ENCODE assay signal across 1 cellular context in the genomic region with DNA sequence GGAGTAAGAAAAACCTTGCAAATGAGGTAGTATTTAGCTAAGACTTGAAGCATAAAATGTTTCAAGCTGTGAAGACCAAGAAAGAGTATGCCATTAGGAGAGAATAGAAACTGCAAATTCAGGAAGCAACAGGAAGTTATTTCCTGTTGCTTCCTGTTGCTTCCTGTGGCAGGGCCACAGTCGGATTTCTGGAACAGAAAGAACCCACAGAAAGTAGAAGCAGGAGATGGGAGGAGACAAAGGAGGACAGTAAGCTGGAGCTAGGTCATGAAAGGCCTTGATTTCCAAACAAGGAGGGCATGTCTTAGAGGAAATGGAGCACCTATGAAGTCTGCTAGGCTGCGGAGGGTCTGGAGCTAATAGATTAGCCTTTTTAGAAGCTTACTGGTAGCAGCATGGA.
TF ChIP-seq lines count a peak whose summit lies in the region.

No MANE protein-coding gene starts in this region.

TF ChIP-seq in liver, 16 proteins besides CTCF, POLR2A, EP300 and RAD21 (continued from another document):
- TF ChIP-seq JUND (IDR thresholded peaks at IDR 0.05): no peak
TF ChIP-seq in liver: peak in this region for 2.
